Comparison of ENCODE assay signal across 1 cellular context in the genomic region with DNA sequence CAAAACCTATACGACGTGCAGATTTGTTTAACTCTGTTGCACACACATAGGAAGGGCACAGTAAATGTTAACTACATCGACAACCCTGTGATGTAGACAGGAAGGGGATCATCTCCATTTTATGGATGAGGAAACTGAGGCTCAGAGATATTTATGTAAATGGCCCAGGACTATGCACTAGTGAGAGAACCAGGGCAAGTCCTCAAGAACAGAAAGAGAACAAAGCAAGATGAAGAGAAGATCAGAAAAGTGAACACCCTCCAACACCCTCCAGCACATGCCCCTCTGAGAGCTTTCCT.
TF ChIP-seq lines count a peak whose summit lies in the region.

No MANE protein-coding gene starts in this region.

TF ChIP-seq in GM23338, 12 proteins besides CTCF, POLR2A, EP300 and RAD21 (continued from another document):
- TF ChIP-seq ZNF331 (CRISPR knock-in tag; IDR thresholded peaks at IDR 0.05; ENCODE audit: low read depth) (no peak), EZH2phosphoT487 (IDR thresholded peaks at IDR 0.05; ENCODE audit: unreplicated experiment) (no peak), ETS1 (IDR thresholded peaks at IDR 0.05) (no peak), STAT1 (IDR thresholded peaks at IDR 0.05; ENCODE audit: unreplicated experiment) (no peak), JUNB (IDR thresholded peaks at IDR 0.05; ENCODE audit: unreplicated experiment) (no peak)
